12 cellular contexts compared by ENCODE assay signal in genomic region chr1:229231754-229232119, GRCh38. TPM values are rescaled to one million over a fixed set of nuclear protein-coding genes. Genes with fewer than 3 reads are reported as not detected.
DNase-seq lines count a peak whose midpoint lies in the region; ATAC-seq and TF ChIP-seq lines count a peak whose summit lies in the region.
"Had no signal": no experiment of that assay in that cellular context is flagged by ENCODE, and none has a peak within 500 bp of the region (broad histone marks: within the 10 kb centered on the region; RNA-seq: fewer than 3 reads in every experiment).

No MANE protein-coding gene starts in this region.

- no peak overlapping the region for H3K18ac ChIP-seq in H9 (ENCODE audit: insufficient read length, low read depth, low read length)

- no peaks in the 10 kb centered on the region; a peak in 2 of 5 replicates for H3K9me3 Mint-ChIP-seq in H9

- H2BK5ac ChIP-seq in H9 (ENCODE audit: insufficient read length, low read length) = no peak overlapping the region

- peaks cover 65 to 70% of the 10 kb centered on the region in 2 experiments for H3K4me1 Mint-ChIP-seq in H9

- H3K27ac ChIP-seq in H9 (ENCODE audit: insufficient read length, low read depth, low read length) = no peak overlapping the region
- peak overlapping the region; percentile 35 to 74 for H3K27ac ChIP-seq in esophagus (ENCODE audit: low read depth in 2 of 2, low read length in 1 of 2)
- H3K27ac ChIP-seq: right atrium auricular region had no signal

- H3K23ac ChIP-seq in H9 (ENCODE audit: insufficient read length, low read depth, low read length) = no peak overlapping the region

- no peak overlapping the region for H2BK20ac ChIP-seq in H9 (ENCODE audit: low read depth, low read length, poor library complexity, severe bottlenecking)

- no peak overlapping the region for H4K8ac ChIP-seq in H9 (replicated peaks; ENCODE audit: insufficient read length, low read depth, low read length)

- ATAC-seq in GM19455 (IDR thresholded peaks at IDR 0.05; ENCODE audit: unreplicated experiment) = no peak
- ATAC-seq in HG02970 (IDR thresholded peaks at IDR 0.05; ENCODE audit: low FRiP score, unreplicated experiment) = no peak
- no peak for ATAC-seq in GM21447 (IDR thresholded peaks at IDR 0.05; ENCODE audit: unreplicated experiment)

- no peak overlapping the region; a peak in 1 of 5 replicates for H3K4me3 Mint-ChIP-seq in H9

- no peak overlapping the region for H2BK120ac ChIP-seq in H9 (ENCODE audit: low read depth, low read length, poor library complexity, severe bottlenecking)

- no peak overlapping the region for H3T11ph ChIP-seq in H9 (ENCODE audit: low read length)

- H3K4me2 ChIP-seq in H9 (ENCODE audit: insufficient read depth, insufficient read length, low read length) = no peak overlapping the region
- H3K4me2 ChIP-seq in skeletal muscle satellite cell (ENCODE audit: low read length) = peak overlapping the region; percentile 52

- H3K27me3 ChIP-seq in H9 (ENCODE audit: insufficient read depth, low read length) = no peaks in the 10 kb centered on the region
- no peaks in the 10 kb centered on the region for H3K27me3 ChIP-seq in esophagus (ENCODE audit: control insufficient read depth in 1 of 2, insufficient read depth in 2 of 2, low read length in 2 of 2)
- peaks cover 40% of the 10 kb centered on the region for H3K27me3 ChIP-seq in skeletal muscle satellite cell (ENCODE audit: control insufficient read depth, insufficient read depth, low read length)
- H3K27me3 ChIP-seq: right atrium auricular region had no signal

- H3K56ac ChIP-seq in H9 (ENCODE audit: insufficient read length, low read depth, low read length) = no peak overlapping the region

- peak overlapping the region in 2 of 3 experiments; percentile 91 to 98; a peak in 4 of 7 replicates for H3K27ac Mint-ChIP-seq in H9

- no peak overlapping the region for H2AK5ac ChIP-seq in H9 (ENCODE audit: insufficient read length, low read length)

- no peak overlapping the region for H2BK12ac ChIP-seq in H9 (ENCODE audit: insufficient read length, low read depth, low read length)

- peak; percentile 23; the same call in 2 of the 3 replicates for TF ChIP-seq CTCF in H9 (conservative IDR thresholded peaks at IDR 0.05)

- H3K79me1 ChIP-seq in H9 (ENCODE audit: insufficient read depth, low read depth, low read length, poor library complexity, severe bottlenecking) = no peaks in the 10 kb centered on the region

- no peak overlapping the region for H4K91ac ChIP-seq in H9 (ENCODE audit: insufficient read length, low read depth, low read length)

- peaks cover 0 to 2% (median 0%) of the 10 kb centered on the region in 3 experiments; a peak in 2 of 7 replicates for H3K36me3 Mint-ChIP-seq in H9 (ENCODE audit: insufficient read depth in 1 of 3, low read depth in 3 of 3)

- peaks cover 32% of the 10 kb centered on the region for H3K4me1 ChIP-seq in H9 (ENCODE audit: insufficient read depth, low read length)
- H3K4me1 ChIP-seq in esophagus (ENCODE audit: control insufficient read depth in 2 of 2, insufficient read depth in 2 of 2, low read length in 1 of 2) = peaks cover 0 to 11% of the 10 kb centered on the region in 2 donors
- peaks cover 24% of the 10 kb centered on the region for H3K4me1 ChIP-seq in skeletal muscle satellite cell (ENCODE audit: control insufficient read depth, insufficient read depth, low read length)

- WGBS in H9 (ENCODE audit: extremely low coverage, insufficient read length, low lambda C conversion rate) = no CpG with 5 or more reads among the region's 3 CpGs
- 67 to 69% methylated on average over 3 of the region's 3 CpGs for WGBS in esophagus, 2 donors

- H4K20me1 ChIP-seq in H9 (ENCODE audit: control insufficient read depth, insufficient read depth, insufficient read length) = no peaks in the 10 kb centered on the region

- no peak overlapping the region for H2BK15ac ChIP-seq in H9 (ENCODE audit: low read depth, low read length)

- DNase-seq in H9 = no peak
- DNase-seq in OCI-M1 (lab: John Stamatoyannopoulos, UW) = peak; percentile 17
- DNase-seq in activated CD4-positive, alpha-beta T cell treated with anti-CD3 and anti-CD28 coated beads, Interleukin-2, amount 50 U/mL, for 1 hour = no peak
- DNase-seq: activated naive CD4-positive, alpha-beta T cell treated with anti-CD3 and anti-CD28 coated beads, Interleukin-2, amount 50 U/mL, for 16 hours; effector CD4-positive, alpha-beta T cell; NCI-H226 had no signal

- H3K4me3 ChIP-seq in esophagus (ENCODE audit: low read depth in 1 of 2, low read length in 2 of 2) (no peak overlapping the region), skeletal muscle satellite cell (ENCODE audit: low read length) (no peak overlapping the region)
- H3K4me3 ChIP-seq: right atrium auricular region had no signal

- no peaks in the 10 kb centered on the region; the same call in 1 of the 2 replicates for H3K27me3 Mint-ChIP-seq in H9 (ENCODE audit: low read depth)

- H3K9ac ChIP-seq in H9 (ENCODE audit: extremely low read depth, insufficient read length, low read length) (no peak overlapping the region), skeletal muscle satellite cell (ENCODE audit: low read depth, low read length) (no peak overlapping the region)

- no peak overlapping the region for H3K14ac ChIP-seq in H9 (ENCODE audit: insufficient read depth, low read length)

- H3K9me3 ChIP-seq in H9 (ENCODE audit: control insufficient read depth, low read depth, low read length) (no peaks in the 10 kb centered on the region), esophagus (ENCODE audit: control insufficient read depth in 2 of 2, insufficient read depth in 1 of 2, low read depth in 1 of 2, low read length in 1 of 2) (no peaks in the 10 kb centered on the region), skeletal muscle satellite cell (replicated peaks; ENCODE audit: low read length) (no peaks in the 10 kb centered on the region)
- H3K9me3 ChIP-seq: right atrium auricular region had no signal

- H4K5ac ChIP-seq in H9 (ENCODE audit: insufficient read length, low read depth, low read length) = no peak overlapping the region

- no peaks in the 10 kb centered on the region for H3K79me2 ChIP-seq in H9 (ENCODE audit: insufficient read depth, low read length)

- no peak overlapping the region for H2AFZ ChIP-seq in H9 (ENCODE audit: low read length)

- no peak overlapping the region for H3K4ac ChIP-seq in H9 (ENCODE audit: low read depth, low read length)

- H3K36me3 ChIP-seq in esophagus (ENCODE audit: control insufficient read depth in 2 of 2, insufficient read depth in 2 of 2, low read length in 1 of 2) (no peaks in the 10 kb centered on the region), skeletal muscle satellite cell (ENCODE audit: insufficient read depth, low read length) (no peaks in the 10 kb centered on the region)
- H3K36me3 ChIP-seq: right atrium auricular region had no signal

- no peaks in the 10 kb centered on the region for H3K23me2 ChIP-seq in H9 (ENCODE audit: insufficient read length, low read depth, low read length, poor library complexity, severe bottlenecking)

RNA-seq across cellular contexts. Expression of gene RAB4A, which starts 39.2 kb away (rescaled TPM):
- 64.2 and 66.7 TPM in 2 replicates for total RNA-seq in H9 (2021)
- polyA plus RNA-seq in esophagus = 10 to 100 TPM; 15.0 to 36.6 TPM
- 18.8 and 19.0 TPM in 2 replicates for total RNA-seq in skeletal muscle satellite cell (2012; rRNA removed)
